In the genomic region with DNA sequence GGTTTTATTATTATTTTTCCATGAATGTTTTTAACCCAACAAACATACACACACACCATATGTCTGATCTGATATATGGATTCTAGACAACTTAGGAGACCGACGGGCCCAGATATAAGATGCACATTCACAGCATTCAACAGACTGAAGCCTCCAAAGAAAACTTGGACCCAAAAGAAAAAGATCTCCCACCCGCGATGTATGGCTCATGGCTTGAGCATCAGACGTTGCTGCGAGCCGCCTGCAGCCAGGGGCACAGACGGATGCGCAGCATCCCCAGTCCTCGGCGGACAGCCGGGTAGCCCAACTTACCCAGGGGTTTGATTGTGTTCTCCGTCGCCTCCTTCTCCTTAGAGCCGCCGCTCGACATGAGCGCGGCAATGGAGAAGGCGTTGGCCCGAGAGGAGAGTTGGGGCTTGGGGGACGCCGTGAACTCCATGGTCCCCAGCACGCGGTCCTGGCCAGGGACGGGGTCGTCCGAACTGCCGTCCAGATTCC, we compare ENCODE assay signal across 10 cellular contexts. TPM values are rescaled to one million over a fixed set of nuclear protein-coding genes. Genes with fewer than 3 reads are reported as not detected.
DNase-seq lines count a peak whose midpoint lies in the region; ATAC-seq and TF ChIP-seq lines count a peak whose summit lies in the region.
"Had no signal": no experiment of that assay in that cellular context is flagged by ENCODE, and none has a peak within 500 bp of the region (broad histone marks: within the 10 kb centered on the region; RNA-seq: fewer than 3 reads in every experiment).

No MANE protein-coding gene starts in this region.

- DNase-seq in activated CD4-positive, alpha-beta T cell treated with anti-CD3 and anti-CD28 coated beads, Interleukin-2, amount 10 ng/mL, durations not matched to agents 24 days and 14 days: no peak
- no peak for DNase-seq in activated CD4-positive, alpha-beta T cell treated with anti-CD3 and anti-CD28 coated beads, Interleukin-2, amount 50 U/mL, for 1 hour
- DNase-seq in activated CD8-positive, alpha-beta T cell treated with anti-CD3 and anti-CD28 coated beads, Interleukin-2, amount 10 ng/mL, durations not matched to agents 7 days and 5 days: no peak
- DNase-seq in stomach (no peak), NCI-H774 (lab: John Stamatoyannopoulos, UW) (no peak)
- no peak for DNase-seq in stimulated activated naive CD4-positive, alpha-beta T cell (lab: John Stamatoyannopoulos, UW)
- DNase-seq: C1 segment of cervical spinal cord, HFFc6 had no signal

- CTCF ChIA-PET in activated CD8-positive, alpha-beta T cell treated with anti-CD3 and anti-CD28 coated beads, Interleukin-2, amount 10 ng/mL, durations not matched to agents 7 days and 5 days (lab: Charles Lee): no interaction called here

- peaks cover 12% of the 10 kb centered on the region for H3K4me1 Mint-ChIP-seq in activated CD4-positive, alpha-beta T cell treated with anti-CD3 and anti-CD28 coated beads, Interleukin-2, amount 10 ng/mL, durations not matched to agents 24 days and 14 days
- peaks cover 25% of the 10 kb centered on the region for H3K4me1 Mint-ChIP-seq in activated CD8-positive, alpha-beta T cell treated with anti-CD3 and anti-CD28 coated beads, Interleukin-2, amount 10 ng/mL, durations not matched to agents 7 days and 5 days (ENCODE audit: low read depth)

- no peak for ATAC-seq in activated CD8-positive, alpha-beta T cell treated with anti-CD3 and anti-CD28 coated beads, Interleukin-2, amount 10 ng/mL, durations not matched to agents 7 days and 5 days
- ATAC-seq in GM21737 (IDR thresholded peaks at IDR 0.05; ENCODE audit: unreplicated experiment): no peak

- H3K9me3 ChIP-seq in iPS-20b (ENCODE audit: insufficient read depth, low read depth, low read length): no peaks in the 10 kb centered on the region
- peaks cover 0 to 40% (median 9%) of the 10 kb centered on the region in 4 donors for H3K9me3 ChIP-seq in stomach

- no peaks in the 10 kb centered on the region for H3K36me3 Mint-ChIP-seq in activated CD4-positive, alpha-beta T cell treated with anti-CD3 and anti-CD28 coated beads, Interleukin-2, amount 10 ng/mL, durations not matched to agents 24 days and 14 days (ENCODE audit: low read depth)
- peaks cover 20% of the 10 kb centered on the region for H3K36me3 Mint-ChIP-seq in activated CD8-positive, alpha-beta T cell treated with anti-CD3 and anti-CD28 coated beads, Interleukin-2, amount 10 ng/mL, durations not matched to agents 7 days and 5 days (ENCODE audit: low read depth)

- H3K4me1 ChIP-seq in iPS-20b (ENCODE audit: insufficient read depth, low read length) (peaks cover 9% of the 10 kb centered on the region; the same call in 1 of the 2 replicates), stomach (peaks cover 14 to 40% (median 25%) of the 10 kb centered on the region in 4 donors)

- H3K4me3 Mint-ChIP-seq in activated CD4-positive, alpha-beta T cell treated with anti-CD3 and anti-CD28 coated beads, Interleukin-2, amount 10 ng/mL, durations not matched to agents 24 days and 14 days: peak overlapping the region; percentile 73
- peak overlapping the region; percentile 51 for H3K4me3 Mint-ChIP-seq in activated CD8-positive, alpha-beta T cell treated with anti-CD3 and anti-CD28 coated beads, Interleukin-2, amount 10 ng/mL, durations not matched to agents 7 days and 5 days
- H3K4me3 Mint-ChIP-seq: HFFc6 had no signal

- peaks cover 87% of the 10 kb centered on the region for H3K27me3 Mint-ChIP-seq in activated CD4-positive, alpha-beta T cell treated with anti-CD3 and anti-CD28 coated beads, Interleukin-2, amount 10 ng/mL, durations not matched to agents 24 days and 14 days
- H3K27me3 Mint-ChIP-seq in activated CD8-positive, alpha-beta T cell treated with anti-CD3 and anti-CD28 coated beads, Interleukin-2, amount 10 ng/mL, durations not matched to agents 7 days and 5 days (ENCODE audit: low read depth): peaks cover 89% of the 10 kb centered on the region

- 7 to 16% (median 9%) methylated on average over 24 to 29 of the region's 29 CpGs for WGBS in stomach, 5 donors

- TF ChIP-seq POLR2A in stomach (IDR thresholded peaks at IDR 0.05): no peak

- H3K27ac ChIP-seq in iPS-20b (ENCODE audit: low read length) (no peak overlapping the region), stomach (no peak overlapping the region)

- H3K9me3 Mint-ChIP-seq in activated CD4-positive, alpha-beta T cell treated with anti-CD3 and anti-CD28 coated beads, Interleukin-2, amount 10 ng/mL, durations not matched to agents 24 days and 14 days: peaks cover 18% of the 10 kb centered on the region
- H3K9me3 Mint-ChIP-seq in activated CD8-positive, alpha-beta T cell treated with anti-CD3 and anti-CD28 coated beads, Interleukin-2, amount 10 ng/mL, durations not matched to agents 7 days and 5 days (ENCODE audit: insufficient read depth): peaks cover 10% of the 10 kb centered on the region

- H3K4me3 ChIP-seq in iPS-20b (ENCODE audit: low read length): peak overlapping the region; percentile 66; the same call in 1 of the 2 replicates
- peak overlapping the region; percentile 34 to 54 (median 44) for H3K4me3 ChIP-seq in stomach

- no peak for TF ChIP-seq EP300 in stomach (IDR thresholded peaks at IDR 0.05)

- H3K27me3 ChIP-seq in iPS-20b (ENCODE audit: insufficient read depth, low read length) (peaks cover 100% of the 10 kb centered on the region), stomach (peaks cover 38 to 100% (median 98%) of the 10 kb centered on the region in 3 donors)

- TF ChIP-seq CTCF in stomach (IDR thresholded peaks at IDR 0.05): no peak

- no peak overlapping the region for H3K27ac Mint-ChIP-seq in activated CD4-positive, alpha-beta T cell treated with anti-CD3 and anti-CD28 coated beads, Interleukin-2, amount 10 ng/mL, durations not matched to agents 24 days and 14 days
- no peak overlapping the region for H3K27ac Mint-ChIP-seq in activated CD8-positive, alpha-beta T cell treated with anti-CD3 and anti-CD28 coated beads, Interleukin-2, amount 10 ng/mL, durations not matched to agents 7 days and 5 days
- H3K27ac Mint-ChIP-seq: HFFc6 had no signal

- H3K9ac ChIP-seq in iPS-20b (ENCODE audit: low read depth, low read length): no peak overlapping the region

- H3K36me3 ChIP-seq in iPS-20b (ENCODE audit: insufficient read depth, low read depth, low read length) (no peaks in the 10 kb centered on the region), stomach (no peaks in the 10 kb centered on the region)

- intact Hi-C loops in activated CD4-positive, alpha-beta T cell treated with anti-CD3 and anti-CD28 coated beads, Interleukin-2, amount 10 ng/mL, durations not matched to agents 24 days and 14 days (cut with micrococcal nuclease): no loop called here
- intact Hi-C loops in stomach (cut with DNase I; ENCODE audit: low total_unique reads): no loop called here

- POLR2A ChIA-PET in activated CD8-positive, alpha-beta T cell treated with anti-CD3 and anti-CD28 coated beads, Interleukin-2, amount 10 ng/mL, durations not matched to agents 7 days and 5 days (lab: Charles Lee): no interaction called here

RNA-seq across cellular contexts. Expression of a gene that starts 0.7 kb away (rescaled TPM):
- total RNA-seq in activated CD4-positive, alpha-beta T cell treated with anti-CD3 and anti-CD28 coated beads, Interleukin-2, amount 10 ng/mL, durations not matched to agents 24 days and 14 days: 0.09 and 0.24 TPM in 2 replicates
- total RNA-seq in activated CD8-positive, alpha-beta T cell treated with anti-CD3 and anti-CD28 coated beads, Interleukin-2, amount 10 ng/mL, durations not matched to agents 7 days and 5 days: not detected
- not detected for total RNA-seq in stomach
- polyA plus RNA-seq in stomach: not detected
- total RNA-seq: HFFc6 had no signal
